Comparison of ENCODE assay signal across 10 cellular contexts in genomic region chr11:8032576-8033311, GRCh38. TPM values are rescaled to one million over a fixed set of nuclear protein-coding genes. Genes with fewer than 3 reads are reported as not detected.
DNase-seq lines count a peak whose midpoint lies in the region; ATAC-seq and TF ChIP-seq lines count a peak whose summit lies in the region.
"Had no signal": no experiment of that assay in that cellular context is flagged by ENCODE, and none has a peak within 500 bp of the region (broad histone marks: within the 10 kb centered on the region; RNA-seq: fewer than 3 reads in every experiment).

No MANE protein-coding gene starts in this region.

- peaks cover 39% of the 10 kb centered on the region for H3K27me3 ChIP-seq in PC-3 (ENCODE audit: low read length)
- peaks cover 32% of the 10 kb centered on the region for H3K27me3 ChIP-seq in iPS-20b (ENCODE audit: insufficient read depth, low read length)
- peaks cover 0 to 35% (median 0%) of the 10 kb centered on the region in 4 donors for H3K27me3 ChIP-seq in esophagus squamous epithelium
- H3K27me3 ChIP-seq: transverse colon had no signal

- TF ChIP-seq POLR2A in esophagus squamous epithelium (IDR thresholded peaks at IDR 0.05), result no peak

- no peak for TF ChIP-seq CTCF in PC-3 (conservative IDR thresholded peaks at IDR 0.05; ENCODE audit: low read depth, low read length)
- TF ChIP-seq CTCF in esophagus squamous epithelium (IDR thresholded peaks at IDR 0.05), result no peak

- no peak for DNase-seq in activated T-cell treated with anti-CD3 and anti-CD28 coated beads, Interleukin-2, amount 50 U/mL, for 72 hours
- no peak for DNase-seq in activated T-cell treated with anti-CD3 and anti-CD28 coated beads, Interleukin-2, amount 50 U/mL, for 24 hours
- no peak for DNase-seq in PC-3
- no peak for DNase-seq in LoVo (ENCODE audit: low spot score)
- DNase-seq in esophagus squamous epithelium (lab: John Stamatoyannopoulos, UW), result no peak

- WGBS in esophagus squamous epithelium, 2 donors, result 39 to 40% methylated on average over 13 to 14 of the region's 22 CpGs

- ATAC-seq in activated T-cell treated with anti-CD3 and anti-CD28 coated beads, Interleukin-2, amount 50 U/mL, for 72 hours (replicated peaks in 1 of 2), result peak in 1 of 2 donors; percentile 32
- no peak for ATAC-seq in PC-3
- ATAC-seq in stimulated activated memory B cell treated with anti-CD40 and anti-IgM and Interleukin-4, amounts not matched to agents 10 μg/mL and 1 μg/mL and 100 μg/mL, for 72 hours, result no peak
- ATAC-seq in GM21786 (IDR thresholded peaks at IDR 0.05; ENCODE audit: unreplicated experiment), result no peak

- no peaks in the 10 kb centered on the region for H3K79me2 ChIP-seq in PC-3 (ENCODE audit: low read length)

- no peaks in the 10 kb centered on the region for H3K9me3 ChIP-seq in PC-3 (ENCODE audit: low read length)
- no peaks in the 10 kb centered on the region for H3K9me3 ChIP-seq in iPS-20b (ENCODE audit: insufficient read depth, low read depth, low read length)
- H3K9me3 ChIP-seq in esophagus squamous epithelium, result no peaks in the 10 kb centered on the region
- H3K9me3 ChIP-seq: transverse colon had no signal

- H3K9me3 Mint-ChIP-seq in activated T-cell treated with anti-CD3 and anti-CD28 coated beads, Interleukin-2, amount 50 U/mL, for 72 hours, result no peaks in the 10 kb centered on the region
- no peaks in the 10 kb centered on the region for H3K9me3 Mint-ChIP-seq in activated T-cell treated with anti-CD3 and anti-CD28 coated beads, Interleukin-2, amount 50 U/mL, for 24 hours
- no peaks in the 10 kb centered on the region for H3K9me3 Mint-ChIP-seq in stimulated activated memory B cell treated with anti-CD40 and anti-IgM and Interleukin-4, amounts not matched to agents 10 μg/mL and 1 μg/mL and 100 μg/mL, for 72 hours
- H3K9me3 Mint-ChIP-seq: activated T-helper 17 cell treated with anti-CD3 and anti-CD28 coated beads, Interleukin-2, amount 50 U/mL, for 72 hours had no signal

- H3K4me3 Mint-ChIP-seq in activated T-cell treated with anti-CD3 and anti-CD28 coated beads, Interleukin-2, amount 50 U/mL, for 72 hours, result peak overlapping the region; percentile 48 to 53
- H3K4me3 Mint-ChIP-seq in activated T-cell treated with anti-CD3 and anti-CD28 coated beads, Interleukin-2, amount 50 U/mL, for 24 hours, result no peak overlapping the region
- peak overlapping the region; percentile 30 for H3K4me3 Mint-ChIP-seq in stimulated activated memory B cell treated with anti-CD40 and anti-IgM and Interleukin-4, amounts not matched to agents 10 μg/mL and 1 μg/mL and 100 μg/mL, for 72 hours
- H3K4me3 Mint-ChIP-seq: activated T-helper 17 cell treated with anti-CD3 and anti-CD28 coated beads, Interleukin-2, amount 50 U/mL, for 72 hours had no signal

- CTCF ChIA-PET in PC-3 (lab: Charles Lee), result interaction anchor here (0.6 to 3.8 kb wide), 3 partner anchors 26 to 66 kb away, joined by 3 to 35 read pairs (median 4); no protein-coding TSS in a partner anchor

- H3K9ac ChIP-seq in PC-3 (ENCODE audit: low read length), result no peak overlapping the region
- peak overlapping the region; percentile 34; the same call in 1 of the 2 replicates for H3K9ac ChIP-seq in iPS-20b (ENCODE audit: low read depth, low read length)

- H3K36me3 Mint-ChIP-seq in activated T-cell treated with anti-CD3 and anti-CD28 coated beads, Interleukin-2, amount 50 U/mL, for 72 hours (ENCODE audit: insufficient read depth in 2 of 2), result no peaks in the 10 kb centered on the region
- no peaks in the 10 kb centered on the region for H3K36me3 Mint-ChIP-seq in activated T-cell treated with anti-CD3 and anti-CD28 coated beads, Interleukin-2, amount 50 U/mL, for 24 hours (ENCODE audit: low read depth)
- no peaks in the 10 kb centered on the region for H3K36me3 Mint-ChIP-seq in stimulated activated memory B cell treated with anti-CD40 and anti-IgM and Interleukin-4, amounts not matched to agents 10 μg/mL and 1 μg/mL and 100 μg/mL, for 72 hours

- H3K27ac ChIP-seq in PC-3 (ENCODE audit: low read length) (no peak overlapping the region), iPS-20b (ENCODE audit: low read length) (no peak overlapping the region), esophagus squamous epithelium (no peak overlapping the region)
- H3K27ac ChIP-seq: transverse colon had no signal

- H3K36me3 ChIP-seq in PC-3 (ENCODE audit: low read depth, low read length) (no peaks in the 10 kb centered on the region), iPS-20b (ENCODE audit: insufficient read depth, low read depth, low read length) (no peaks in the 10 kb centered on the region), esophagus squamous epithelium (no peaks in the 10 kb centered on the region)
- H3K36me3 ChIP-seq: transverse colon had no signal

- BruUV-seq in PC-3 (replicated peaks; lab: Mats Ljungman, UMichigan), result no TSS peak

- H3K4me1 Mint-ChIP-seq in activated T-cell treated with anti-CD3 and anti-CD28 coated beads, Interleukin-2, amount 50 U/mL, for 72 hours (ENCODE audit: low read depth), result peaks cover 8% of the 10 kb centered on the region
- H3K4me1 Mint-ChIP-seq in activated T-cell treated with anti-CD3 and anti-CD28 coated beads, Interleukin-2, amount 50 U/mL, for 24 hours (ENCODE audit: low read depth), result peaks cover 6% of the 10 kb centered on the region
- peaks cover 10% of the 10 kb centered on the region for H3K4me1 Mint-ChIP-seq in stimulated activated memory B cell treated with anti-CD40 and anti-IgM and Interleukin-4, amounts not matched to agents 10 μg/mL and 1 μg/mL and 100 μg/mL, for 72 hours
- H3K4me1 Mint-ChIP-seq: activated T-helper 17 cell treated with anti-CD3 and anti-CD28 coated beads, Interleukin-2, amount 50 U/mL, for 72 hours had no signal

- H3K4me3 ChIP-seq in PC-3 (ENCODE audit: low read length) (no peak overlapping the region), iPS-20b (ENCODE audit: low read length) (peak overlapping the region; percentile 11; the same call in 1 of the 2 replicates), esophagus squamous epithelium (peak overlapping the region in 1 of 4 donors; percentile 18)
- H3K4me3 ChIP-seq: transverse colon had no signal

- no peaks in the 10 kb centered on the region for H3K9me2 ChIP-seq in PC-3 (replicated peaks; ENCODE audit: low read length)

- H3K4me1 ChIP-seq in PC-3 (ENCODE audit: insufficient read depth, low read length) (no peaks in the 10 kb centered on the region), iPS-20b (ENCODE audit: insufficient read depth, low read length) (no peaks in the 10 kb centered on the region), esophagus squamous epithelium (peaks cover 5 to 38% (median 22%) of the 10 kb centered on the region in 3 donors)

- H4K20me1 ChIP-seq in PC-3 (ENCODE audit: low read length), result no peaks in the 10 kb centered on the region

- no peak overlapping the region for H3K27ac Mint-ChIP-seq in activated T-cell treated with anti-CD3 and anti-CD28 coated beads, Interleukin-2, amount 50 U/mL, for 72 hours
- no peak overlapping the region for H3K27ac Mint-ChIP-seq in activated T-cell treated with anti-CD3 and anti-CD28 coated beads, Interleukin-2, amount 50 U/mL, for 24 hours
- H3K27ac Mint-ChIP-seq in stimulated activated memory B cell treated with anti-CD40 and anti-IgM and Interleukin-4, amounts not matched to agents 10 μg/mL and 1 μg/mL and 100 μg/mL, for 72 hours, result no peak overlapping the region
- H3K27ac Mint-ChIP-seq: activated T-helper 17 cell treated with anti-CD3 and anti-CD28 coated beads, Interleukin-2, amount 50 U/mL, for 72 hours had no signal

- POLR2A ChIA-PET in PC-3 (lab: Charles Lee; ENCODE audit: unreplicated experiment), result interaction anchor here (0.8 kb wide), 1 partner anchor 157 kb away, joined by 4 read pairs; no protein-coding TSS in a partner anchor

- 0 out of 2 replicates have a peak overlapping the region, but pooled peaks have one; percentile 44 for H3K4me2 ChIP-seq in PC-3 (ENCODE audit: low read length)

- H3F3A ChIP-seq in PC-3 (ENCODE audit: low read length, unreplicated experiment), result no peaks in the 10 kb centered on the region

- H2AFZ ChIP-seq in PC-3 (ENCODE audit: low read length), result 0 out of 2 replicates have a peak overlapping the region, but pooled peaks have one; percentile 34

- intact Hi-C loops in PC-3 (cut with micrococcal nuclease) (loop anchor here (1.0 kb wide), 2 partner anchors 38 to 67 kb away; no protein-coding TSS in a partner anchor), esophagus squamous epithelium (cut with DNase I) (no loop called here)

- peaks cover 31% of the 10 kb centered on the region for H3K27me3 Mint-ChIP-seq in activated T-cell treated with anti-CD3 and anti-CD28 coated beads, Interleukin-2, amount 50 U/mL, for 72 hours (ENCODE audit: low read depth)
- H3K27me3 Mint-ChIP-seq in activated T-cell treated with anti-CD3 and anti-CD28 coated beads, Interleukin-2, amount 50 U/mL, for 24 hours, result peaks cover 45% of the 10 kb centered on the region
- peaks cover 58% of the 10 kb centered on the region for H3K27me3 Mint-ChIP-seq in stimulated activated memory B cell treated with anti-CD40 and anti-IgM and Interleukin-4, amounts not matched to agents 10 μg/mL and 1 μg/mL and 100 μg/mL, for 72 hours

RNA-seq across cellular contexts. Expression of gene EIF3F, which starts 45.6 kb away (rescaled TPM):
- 100 to 1,000 TPM; 287 to 325 TPM for total RNA-seq in activated T-cell treated with anti-CD3 and anti-CD28 coated beads, Interleukin-2, amount 50 U/mL, for 72 hours
- total RNA-seq in PC-3 (2014; rRNA removed) (182 and 227 TPM in 2 replicates), esophagus squamous epithelium (100 to 1,000 TPM; 156 to 237 (median 204) TPM)

RNA-seq across cellular contexts. Expression of gene TUB, which starts 48.3 kb away (rescaled TPM):
- total RNA-seq in activated T-cell treated with anti-CD3 and anti-CD28 coated beads, Interleukin-2, amount 50 U/mL, for 72 hours, result under 1 TPM; 0.10 to 0.32 TPM
- total RNA-seq in PC-3 (2014; rRNA removed), result 3.2 and 3.3 TPM in 2 replicates
- total RNA-seq in esophagus squamous epithelium, result 1 to 10 TPM; 1.7 to 6.1 (median 2.4) TPM
